8 cellular contexts compared by ENCODE assay signal in genomic region chr3:15602146-15602536, GRCh38. TPM values are rescaled to one million over a fixed set of nuclear protein-coding genes. Genes with fewer than 3 reads are reported as not detected.
DNase-seq lines count a peak whose midpoint lies in the region; ATAC-seq and TF ChIP-seq lines count a peak whose summit lies in the region.

No MANE protein-coding gene starts in this region.

- POLR2A ChIA-PET in activated CD4-positive, alpha-beta T cell treated with anti-CD3 and anti-CD28 coated beads for 36 hours (lab: Charles Lee): interaction anchor here (0.5 to 1.7 kb wide), 4 partner anchors 13 to 396 kb away, joined by 3 to 5 read pairs (median 4); partner anchors contain the start of gene CAPN7

- H3K9me3 ChIP-seq in left lung: no peaks in the 10 kb centered on the region
- no peaks in the 10 kb centered on the region for H3K9me3 ChIP-seq in tibial nerve

- CTCF ChIA-PET in activated CD4-positive, alpha-beta T cell treated with anti-CD3 and anti-CD28 coated beads for 36 hours (lab: Charles Lee): interaction anchor here (0.6 kb wide), 2 partner anchors 382 to 1284 kb away, joined by 3 read pairs; no protein-coding TSS in a partner anchor

- H3K4me3 Mint-ChIP-seq in activated CD4-positive, alpha-beta T cell treated with anti-CD3 and anti-CD28 coated beads for 36 hours: peak overlapping the region; percentile 100

- peaks cover 40% of the 10 kb centered on the region for H3K4me1 Mint-ChIP-seq in activated CD4-positive, alpha-beta T cell treated with anti-CD3 and anti-CD28 coated beads for 36 hours

- H3K36me3 Mint-ChIP-seq in activated CD4-positive, alpha-beta T cell treated with anti-CD3 and anti-CD28 coated beads for 36 hours (ENCODE audit: low read depth): peaks cover 31% of the 10 kb centered on the region

- DNase-seq in activated CD4-positive, alpha-beta T cell treated with anti-CD3 and anti-CD28 coated beads for 36 hours: no peak
- no peak for DNase-seq in activated CD4-positive, alpha-beta T cell treated with anti-CD3 and anti-CD28 coated beads, Interleukin-2, amount 50 U/mL, for 1 hour
- DNase-seq in astrocyte of the cerebellum (ENCODE audit: low read depth) (no peak), left lung (no peak), tibial nerve (ENCODE audit: low spot score in 2 of 2) (no peak), AML-193 (lab: John Stamatoyannopoulos, UW) (no peak), NCI-H1092 treated with DMSO at 0.1 percent for 48 hours (lab: John Stamatoyannopoulos, UW) (no peak)

- no peak for TF ChIP-seq EP300 in tibial nerve (IDR thresholded peaks at IDR 0.05)

- ATAC-seq in activated CD4-positive, alpha-beta T cell treated with anti-CD3 and anti-CD28 coated beads for 36 hours: peak; percentile 1
- ATAC-seq in HG03196 (IDR thresholded peaks at IDR 0.05; ENCODE audit: unreplicated experiment) (peak; percentile 21), left lung (peak; percentile 9)

- no peaks in the 10 kb centered on the region for H3K27me3 Mint-ChIP-seq in activated CD4-positive, alpha-beta T cell treated with anti-CD3 and anti-CD28 coated beads for 36 hours

- H3K27ac ChIP-seq in left lung: peak overlapping the region; percentile 88 to 94
- peak overlapping the region; percentile 73 to 95 (median 87) for H3K27ac ChIP-seq in tibial nerve

- in situ Hi-C loops in astrocyte of the cerebellum (cut with HindIII; ENCODE audit: low sequenced_read_pairs): no loop called here

- H3K9me3 Mint-ChIP-seq in activated CD4-positive, alpha-beta T cell treated with anti-CD3 and anti-CD28 coated beads for 36 hours (ENCODE audit: low read depth): peaks cover 2% of the 10 kb centered on the region

- no peak for TF ChIP-seq POLR2A in tibial nerve (IDR thresholded peaks at IDR 0.05)

- peaks cover 0 to 22% of the 10 kb centered on the region in 2 donors for H3K36me3 ChIP-seq in left lung
- peaks cover 0 to 26% (median 6%) of the 10 kb centered on the region in 3 donors for H3K36me3 ChIP-seq in tibial nerve

- H3K4me3 ChIP-seq in astrocyte of the cerebellum (ENCODE audit: low read depth, low read length) (peak overlapping the region; percentile 77), left lung (peak overlapping the region; percentile 59 to 85), tibial nerve (peak overlapping the region; percentile 62 to 95 (median 79))

- peaks cover 6 to 23% of the 10 kb centered on the region in 2 donors for H3K4me1 ChIP-seq in left lung
- H3K4me1 ChIP-seq in tibial nerve: peaks cover 5 to 40% (median 11%) of the 10 kb centered on the region in 4 donors

- TF ChIP-seq CTCF in astrocyte of the cerebellum (IDR thresholded peaks at IDR 0.05; ENCODE audit: low read depth, low read length, missing control alignments) (no peak), left lung (IDR thresholded peaks at IDR 0.05) (no peak), tibial nerve (IDR thresholded peaks at IDR 0.05) (no peak)

- intact Hi-C loops in activated CD4-positive, alpha-beta T cell treated with anti-CD3 and anti-CD28 coated beads for 36 hours (cut with DNase I, micrococcal nuclease): loop anchor here in 1 of 2 experiments (5.0 kb wide), 2 partner anchors 395 to 910 kb away; partner anchors contain the start of genes CAPN7 and RFTN1
- intact Hi-C loops in left lung (cut with DNase I): no loop called here

- H3K27me3 ChIP-seq in left lung: no peaks in the 10 kb centered on the region
- no peaks in the 10 kb centered on the region for H3K27me3 ChIP-seq in tibial nerve

- 2 to 4% methylated on average over 9 of the region's 9 CpGs for WGBS in tibial nerve, 2 donors

- H3K27ac Mint-ChIP-seq in activated CD4-positive, alpha-beta T cell treated with anti-CD3 and anti-CD28 coated beads for 36 hours: peak overlapping the region; percentile 98

RNA-seq across cellular contexts. Expression of gene BTD, which starts 0.6 kb away (rescaled TPM):
- 1 to 10 TPM; 3.8 to 4.4 TPM for total RNA-seq in activated CD4-positive, alpha-beta T cell treated with anti-CD3 and anti-CD28 coated beads for 36 hours
- total RNA-seq in left lung: 10 to 100 TPM; 16.3 to 21.2 TPM
- total RNA-seq in tibial nerve: 10 to 100 TPM; 14.4 to 50.0 (median 40.2) TPM

RNA-seq across cellular contexts. Expression of gene HACL1, which starts 0.8 kb away (rescaled TPM):
- 10 to 100 TPM; 22.3 to 23.2 TPM for total RNA-seq in activated CD4-positive, alpha-beta T cell treated with anti-CD3 and anti-CD28 coated beads for 36 hours
- total RNA-seq in left lung (10 to 100 TPM; 15.5 to 15.6 TPM), tibial nerve (10 to 100 TPM; 19.0 to 33.3 (median 24.2) TPM)
